25 cellular contexts compared by ENCODE assay signal in genomic region chr2:182266909-182267308, GRCh38.
"Had no signal": no experiment of that assay in that cellular context is flagged by ENCODE, and none has a peak within 500 bp of the region (broad histone marks: within the 10 kb centered on the region; RNA-seq: fewer than 3 reads in every experiment).

No MANE protein-coding gene starts in this region.

- FAIRE-seq: endothelial cell of umbilical vein, TTC549 had no signal

- H3K4me3 Mint-ChIP-seq: activated naive CD4-positive, alpha-beta T cell treated with anti-CD3 and anti-CD28 coated beads, Interleukin-2, amount 10 ng/mL, durations not matched to agents 7 days and 5 days; activated naive CD8-positive, alpha-beta T cell treated with anti-CD3 and anti-CD28 coated beads, Interleukin-2, amount 10 ng/mL, durations not matched to agents 7 days and 5 days; memory B cell; natural killer cell treated with Interleukin-12 subunit alpha and Interleukin-12 subunit beta and Interleukin-15 and Interleukin-18, amount 100 ng/mL, for 72 hours; stimulated activated naive CD8-positive, alpha-beta T cell treated with anti-CD3 and anti-CD28 coated beads, Interleukin-15, Interleukin-2, amounts not matched to agents 100 ng/mL and 50 ng/mL, for 24 hours; T-helper 1 cell treated with Interleukin-12 subunit alpha and Interleukin-12 subunit beta and Interleukin-4 antibody, amounts not matched to agents 30 μg/mL and 1 μg/mL, for 36 hours; type B pancreatic cell had no signal

- H3K36me3 ChIP-seq: right lobe of liver, uterus had no signal

- H3K4me1 ChIP-seq: right lobe of liver, uterus had no signal

- H3K4me3 ChIP-seq: right lobe of liver, skin epidermis, thoracic aorta, uterus had no signal

- H3K27me3 ChIP-seq: right lobe of liver, uterus had no signal

- H3K36me3 Mint-ChIP-seq: activated naive CD4-positive, alpha-beta T cell treated with anti-CD3 and anti-CD28 coated beads, Interleukin-2, amount 10 ng/mL, durations not matched to agents 7 days and 5 days; activated naive CD8-positive, alpha-beta T cell treated with anti-CD3 and anti-CD28 coated beads, Interleukin-2, amount 10 ng/mL, durations not matched to agents 7 days and 5 days; memory B cell; natural killer cell treated with Interleukin-12 subunit alpha and Interleukin-12 subunit beta and Interleukin-15 and Interleukin-18, amount 100 ng/mL, for 72 hours; type B pancreatic cell had no signal

- H3K9me3 ChIP-seq: right lobe of liver, thoracic aorta, uterus had no signal

- H3K27ac ChIP-seq: right lobe of liver, skin epidermis, thoracic aorta, uterus, VCaP had no signal

- H3K27ac Mint-ChIP-seq: activated naive CD4-positive, alpha-beta T cell treated with anti-CD3 and anti-CD28 coated beads, Interleukin-2, amount 10 ng/mL, durations not matched to agents 7 days and 5 days; activated naive CD8-positive, alpha-beta T cell treated with anti-CD3 and anti-CD28 coated beads, Interleukin-2, amount 10 ng/mL, durations not matched to agents 7 days and 5 days; memory B cell; natural killer cell treated with Interleukin-12 subunit alpha and Interleukin-12 subunit beta and Interleukin-15 and Interleukin-18, amount 100 ng/mL, for 72 hours; stimulated activated naive CD8-positive, alpha-beta T cell treated with anti-CD3 and anti-CD28 coated beads, Interleukin-15, Interleukin-2, amounts not matched to agents 100 ng/mL and 50 ng/mL, for 24 hours; T-helper 1 cell treated with Interleukin-12 subunit alpha and Interleukin-12 subunit beta and Interleukin-4 antibody, amounts not matched to agents 30 μg/mL and 1 μg/mL, for 36 hours; type B pancreatic cell had no signal

- H3K27me3 Mint-ChIP-seq: activated naive CD8-positive, alpha-beta T cell treated with anti-CD3 and anti-CD28 coated beads, Interleukin-2, amount 10 ng/mL, durations not matched to agents 7 days and 5 days; natural killer cell treated with Interleukin-12 subunit alpha and Interleukin-12 subunit beta and Interleukin-15 and Interleukin-18, amount 100 ng/mL, for 72 hours; stimulated activated naive CD8-positive, alpha-beta T cell treated with anti-CD3 and anti-CD28 coated beads, Interleukin-15, Interleukin-2, amounts not matched to agents 100 ng/mL and 50 ng/mL, for 24 hours; type B pancreatic cell had no signal

- H3K4me1 Mint-ChIP-seq: activated naive CD4-positive, alpha-beta T cell treated with anti-CD3 and anti-CD28 coated beads, Interleukin-2, amount 10 ng/mL, durations not matched to agents 7 days and 5 days; activated naive CD8-positive, alpha-beta T cell treated with anti-CD3 and anti-CD28 coated beads, Interleukin-2, amount 10 ng/mL, durations not matched to agents 7 days and 5 days; memory B cell had no signal

- ATAC-seq: natural killer cell treated with Interleukin-12 subunit alpha and Interleukin-12 subunit beta and Interleukin-15 and Interleukin-18, amount 100 ng/mL, for 72 hours; right lobe of liver had no signal

- H3K9me3 Mint-ChIP-seq: activated naive CD4-positive, alpha-beta T cell treated with anti-CD3 and anti-CD28 coated beads, Interleukin-2, amount 10 ng/mL, durations not matched to agents 7 days and 5 days; activated naive CD8-positive, alpha-beta T cell treated with anti-CD3 and anti-CD28 coated beads, Interleukin-2, amount 10 ng/mL, durations not matched to agents 7 days and 5 days; memory B cell; natural killer cell treated with Interleukin-12 subunit alpha and Interleukin-12 subunit beta and Interleukin-15 and Interleukin-18, amount 100 ng/mL, for 72 hours; stimulated activated naive CD8-positive, alpha-beta T cell treated with anti-CD3 and anti-CD28 coated beads, Interleukin-15, Interleukin-2, amounts not matched to agents 100 ng/mL and 50 ng/mL, for 24 hours; T-helper 1 cell treated with Interleukin-12 subunit alpha and Interleukin-12 subunit beta and Interleukin-4 antibody, amounts not matched to agents 30 μg/mL and 1 μg/mL, for 36 hours; type B pancreatic cell had no signal

- DNase-seq: activated CD4-positive, alpha-beta T cell treated with anti-CD3 and anti-CD28 coated beads for 48 hours; activated CD4-positive, alpha-beta T cell treated with anti-CD3 and anti-CD28 coated beads, Interleukin-2, amount 50 U/mL, for 48 hours; activated CD8-positive, alpha-beta memory T cell treated with anti-CD3 and anti-CD28 coated beads for 24 hours; activated gamma-delta T cell; activated naive CD4-positive, alpha-beta T cell treated with anti-CD3 and anti-CD28 coated beads, Interleukin-2, amount 10 ng/mL, durations not matched to agents 7 days and 5 days; activated naive CD8-positive, alpha-beta T cell treated with anti-CD3 and anti-CD28 coated beads, Interleukin-2, amount 10 ng/mL, durations not matched to agents 7 days and 5 days; amniotic stem cell; central memory CD4-positive, alpha-beta T cell; islet precursor cell; posterior cingulate gyrus; right lobe of liver; stimulated activated CD4-positive, alpha-beta T cell treated with anti-CD3 and anti-CD28 coated beads, Interleukin-12 subunit alpha, Interleukin-12 subunit beta, amount 100 ng/mL, for 4 hours; stimulated activated CD4-positive, alpha-beta T cell treated with anti-CD3 and anti-CD28 coated beads, Interleukin-4, amount 100 ng/mL, for 1 hour; T-helper 9 cell; uterus had no signal
